ENCODE assay signal across 8 cellular contexts in genomic region chr3:71103430-71103881, GRCh38.
DNase-seq lines count a peak whose midpoint lies in the region; ATAC-seq and TF ChIP-seq lines count a peak whose summit lies in the region.

No MANE protein-coding gene starts in this region.

- H3K4me1 Mint-ChIP-seq in MCF 10A (ENCODE audit: insufficient read depth, unreplicated experiment) (peaks cover 37% of the 10 kb centered on the region), mesothelial cell of epicardium (peaks cover 45% of the 10 kb centered on the region)

- H3K27me3 Mint-ChIP-seq in MCF 10A (ENCODE audit: insufficient read depth, unreplicated experiment) = no peaks in the 10 kb centered on the region
- H3K27me3 Mint-ChIP-seq in mesothelial cell of epicardium (ENCODE audit: low read depth) = no peaks in the 10 kb centered on the region

- H3K27ac Mint-ChIP-seq in MCF 10A (ENCODE audit: low read depth, unreplicated experiment) (no peak overlapping the region), mesothelial cell of epicardium (peak overlapping the region; percentile 87)

- H3K36me3 Mint-ChIP-seq in MCF 10A (ENCODE audit: insufficient read depth, unreplicated experiment) (no peaks in the 10 kb centered on the region), mesothelial cell of epicardium (peaks cover 4% of the 10 kb centered on the region)

- DNase-seq in AG10803 (ENCODE audit: low read depth) (peak; percentile 87), NCI-H1092 treated with DMSO at 0.1 percent for 48 hours (lab: John Stamatoyannopoulos, UW) (peak; percentile 80), MCF 10A (ENCODE audit: unreplicated experiment) (peak; percentile 62), mesothelial cell of epicardium (ENCODE audit: low spot score in 2 of 2, unreplicated experiment in 2 of 2) (no peak), NCI-H1694 (lab: John Stamatoyannopoulos, UW) (no peak), NCI-H82 treated with DMSO at 0.1 percent for 48 hours (lab: John Stamatoyannopoulos, UW; ENCODE audit: unreplicated experiment) (no peak)

- CTCF ChIA-PET in MCF 10A (lab: Yijun Ruan, JAX) = interaction anchor here (0.6 kb wide), 1 partner anchor 321 kb away, joined by 3 read pairs; no protein-coding TSS in a partner anchor

- no peak overlapping the region for H3K4me3 ChIP-seq in AG10803 (ENCODE audit: low read length)

- ATAC-seq in GM19467 (IDR thresholded peaks at IDR 0.05; ENCODE audit: unreplicated experiment) (no peak), HG03520 (IDR thresholded peaks at IDR 0.05; ENCODE audit: unreplicated experiment) (no peak)

- H3K9me3 Mint-ChIP-seq in MCF 10A (ENCODE audit: unreplicated experiment) (no peaks in the 10 kb centered on the region), mesothelial cell of epicardium (no peaks in the 10 kb centered on the region)

- TF ChIP-seq CTCF in AG10803 (conservative IDR thresholded peaks at IDR 0.05; ENCODE audit: low read length) (no peak), MCF 10A (IDR thresholded peaks at IDR 0.05; ENCODE audit: unreplicated experiment) (no peak), mesothelial cell of epicardium (IDR thresholded peaks at IDR 0.05; ENCODE audit: unreplicated experiment) (no peak)

- intact Hi-C loops in MCF 10A (cut with micrococcal nuclease) = no loop called here

- POLR2A ChIA-PET in MCF 10A (lab: Yijun Ruan, JAX) = no interaction called here

- no peak overlapping the region for H3K4me3 Mint-ChIP-seq in MCF 10A (ENCODE audit: unreplicated experiment)
- no peak overlapping the region for H3K4me3 Mint-ChIP-seq in mesothelial cell of epicardium

- BruUV-seq in MCF 10A (replicated peaks; lab: Mats Ljungman, UMichigan) = no TSS peak

Comparison
In these comparisons a context has a peak if more than half of its experiments do, and no peak if none do; other contexts are left out.
1. DNase-seq: peak in AG10803 (single experiment), NCI-H1092 treated with DMSO at 0.1 percent for 48 hours (single experiment) and MCF 10A (single experiment); none in mesothelial cell of epicardium (0 of 2), NCI-H1694 (single experiment) and NCI-H82 treated with DMSO at 0.1 percent for 48 hours (single experiment).